ENCODE assay signal across 29 cellular contexts in the genomic region with DNA sequence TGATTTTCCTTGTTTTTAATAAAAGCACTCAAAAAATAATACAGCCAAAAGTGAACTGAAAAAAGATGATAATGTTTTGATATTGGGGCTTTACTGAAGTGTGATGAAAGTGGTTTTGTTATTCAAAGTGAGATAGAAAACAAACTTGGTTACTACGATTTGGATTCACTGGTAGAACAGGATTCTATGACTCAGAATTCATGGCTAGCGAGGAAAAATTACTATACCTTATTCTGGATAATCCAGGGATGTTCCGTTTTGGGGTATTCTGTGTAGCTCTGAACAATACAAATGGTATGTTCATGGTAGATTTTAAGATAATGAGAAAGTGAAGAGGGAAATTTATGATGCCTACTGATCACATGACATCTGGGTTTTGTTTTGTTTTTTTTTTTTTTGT.
DNase-seq lines count a peak whose midpoint lies in the region; ATAC-seq and TF ChIP-seq lines count a peak whose summit lies in the region.
"Had no signal": no experiment of that assay in that cellular context is flagged by ENCODE, and none has a peak within 500 bp of the region (broad histone marks: within the 10 kb centered on the region; RNA-seq: fewer than 3 reads in every experiment).

No MANE protein-coding gene starts in this region.

- TF ChIP-seq CTCF in mammary epithelial cell (conservative IDR thresholded peaks at IDR 0.05 in 1 of 2, IDR thresholded peaks at IDR 0.05 in 1 of 2; ENCODE audit: extremely low read depth in 1 of 2, insufficient read depth in 1 of 2, low read depth in 1 of 2, low read length in 2 of 2): no peak
- TF ChIP-seq CTCF in breast epithelium (IDR thresholded peaks at IDR 0.05): no peak
- TF ChIP-seq CTCF in epithelial cell of esophagus (IDR thresholded peaks at IDR 0.05; ENCODE audit: insufficient read depth, low read depth, low read length, missing control alignments): no peak

- CTCF ChIA-PET in mammary epithelial cell (lab: Charles Lee; ENCODE audit: low non-redundant PET): interaction anchor here (0.6 kb wide), 1 partner anchor 63 kb away, joined by 6 read pairs; no protein-coding TSS in a partner anchor

- WGBS in mammary epithelial cell (ENCODE audit: low coverage, missing lambda C conversion rate): 77% methylated on average over 3 of the region's 3 CpGs

- H3K36me3 ChIP-seq in mammary epithelial cell (ENCODE audit: insufficient read depth, low read length): peaks cover 4% of the 10 kb centered on the region
- no peaks in the 10 kb centered on the region for H3K36me3 ChIP-seq in breast epithelium

- no peaks in the 10 kb centered on the region for H3K79me2 ChIP-seq in mammary epithelial cell (ENCODE audit: insufficient read depth, low read length)

- DNase-seq in mammary epithelial cell: peak; percentile 49
- DNase-seq in breast epithelium (ENCODE audit: low spot score in 2 of 2): no peak
- DNase-seq in T-helper 17 cell: no peak
- DNase-seq in epithelial cell of esophagus (ENCODE audit: low read depth): peak; percentile 56
- no peak for DNase-seq in RPMI8226
- DNase-seq in activated T-helper 1 cell treated with anti-CD3 and anti-CD28 coated beads, Interleukin-12 subunit alpha, Interleukin-12 subunit beta, Interleukin-2, Interleukin-4 antibody, amounts not matched to agents 30 ng/mL and 10 ng/mL and 1 ng/mL, durations not matched to agents 14 hours and 24 hours and 36 hours (ENCODE audit: low spot score): no peak
- DNase-seq in head of caudate nucleus: no peak
- DNase-seq: activated CD8-positive, alpha-beta memory T cell treated with anti-CD3 and anti-CD28 coated beads, Interleukin-2, amount 10 ng/mL, durations not matched to agents 7 days and 5 days; activated naive CD4-positive, alpha-beta T cell treated with Interleukin-2 at 50 U/mL for 16 hours; activated T-cell treated with anti-CD3 and anti-CD28 coated beads, Interleukin-2, amount 50 U/mL, for 48 hours; body of pancreas; glutamatergic neuron; left lung; MM.1S; NCI-H1105 treated with DMSO at 0.1 percent for 48 hours; NCI-H187 treated with DMSO at 0.1 percent for 48 hours; NCI-H2171 treated with DMSO at 0.1 percent for 48 hours; NCI-H524 treated with DMSO at 0.1 percent for 48 hours; NK-92 treated with Interleukin-12 subunit alpha and Interleukin-12 subunit beta, amount 100 ng/mL, for 24 hours; psoas muscle; SHP77 treated with DMSO at 0.1 percent for 48 hours; stimulated activated CD4-positive, alpha-beta T cell treated with anti-CD3 and anti-CD28 coated beads, Interleukin-12 subunit alpha, Interleukin-12 subunit beta, amount 100 ng/mL, for 4 hours; stimulated activated CD4-positive, alpha-beta T cell treated with anti-CD3 and anti-CD28 coated beads, Interleukin-2, amount 100 ng/mL, for 48 hours; SW 1271; tibial artery; WERI-Rb-1 had no signal

- TF ChIP-seq POLR2A in breast epithelium (IDR thresholded peaks at IDR 0.05): no peak

- H3K9ac ChIP-seq in mammary epithelial cell (ENCODE audit: insufficient read depth, low read length): no peak overlapping the region
- H3K9ac ChIP-seq: KMS-11 had no signal

- no peaks in the 10 kb centered on the region for H3K9me3 Mint-ChIP-seq in stimulated activated memory B cell treated with anti-CD40 and anti-IgM and Interleukin-4, amounts not matched to agents 10 μg/mL and 1 μg/mL and 100 μg/mL, for 72 hours
- no peaks in the 10 kb centered on the region for H3K9me3 Mint-ChIP-seq in activated T-helper 1 cell treated with anti-CD3 and anti-CD28 coated beads, Interleukin-12 subunit alpha, Interleukin-12 subunit beta, Interleukin-2, Interleukin-4 antibody, amounts not matched to agents 30 ng/mL and 10 ng/mL and 1 ng/mL, durations not matched to agents 14 hours and 24 hours and 36 hours

- H3K9me3 ChIP-seq in mammary epithelial cell (replicated peaks; ENCODE audit: insufficient read depth, low read length) (no peaks in the 10 kb centered on the region), breast epithelium (no peaks in the 10 kb centered on the region), T-helper 17 cell (ENCODE audit: control insufficient read depth, low read length, poor library complexity, severe bottlenecking) (no peaks in the 10 kb centered on the region)
- H3K9me3 ChIP-seq: body of pancreas, left lung, psoas muscle, tibial artery had no signal

- peaks cover 6% of the 10 kb centered on the region for H3K4me1 Mint-ChIP-seq in T-helper 17 cell
- H3K4me1 Mint-ChIP-seq in stimulated activated memory B cell treated with anti-CD40 and anti-IgM and Interleukin-4, amounts not matched to agents 10 μg/mL and 1 μg/mL and 100 μg/mL, for 72 hours: peaks cover 24% of the 10 kb centered on the region
- H3K4me1 Mint-ChIP-seq in activated T-helper 1 cell treated with anti-CD3 and anti-CD28 coated beads, Interleukin-12 subunit alpha, Interleukin-12 subunit beta, Interleukin-2, Interleukin-4 antibody, amounts not matched to agents 30 ng/mL and 10 ng/mL and 1 ng/mL, durations not matched to agents 14 hours and 24 hours and 36 hours (ENCODE audit: low read depth): peaks cover 12% of the 10 kb centered on the region

- no peak for ATAC-seq in T-helper 17 cell
- ATAC-seq in stimulated activated memory B cell treated with anti-CD40 and anti-IgM and Interleukin-4, amounts not matched to agents 10 μg/mL and 1 μg/mL and 100 μg/mL, for 72 hours: no peak
- ATAC-seq: activated CD8-positive, alpha-beta memory T cell treated with anti-CD3 and anti-CD28 coated beads, Interleukin-2, amount 10 ng/mL, durations not matched to agents 7 days and 5 days; body of pancreas; left lung; psoas muscle; sciatic nerve had no signal

- BruUV-seq in mammary epithelial cell (replicated peaks; lab: Mats Ljungman, UMichigan): no TSS peak

- no peak overlapping the region for H3K27ac ChIP-seq in mammary epithelial cell (ENCODE audit: insufficient read depth, low read depth, low read length)
- H3K27ac ChIP-seq in breast epithelium: no peak overlapping the region
- H3K27ac ChIP-seq: body of pancreas, KMS-11, left lung, psoas muscle, WERI-Rb-1 had no signal

- intact Hi-C loops in mammary epithelial cell (cut with micrococcal nuclease) (no loop called here), breast epithelium (cut with DNase I; ENCODE audit: low total_unique reads) (no loop called here), head of caudate nucleus (cut with DNase I) (no loop called here)
- intact Hi-C loops in activated T-helper 1 cell treated with anti-CD3 and anti-CD28 coated beads, Interleukin-12 subunit alpha, Interleukin-12 subunit beta, Interleukin-2, Interleukin-4 antibody, amounts not matched to agents 30 ng/mL and 10 ng/mL and 1 ng/mL, durations not matched to agents 14 hours and 24 hours and 36 hours (cut with micrococcal nuclease): loop anchor here (10.0 kb wide), 1 partner anchor 316 kb away; no protein-coding TSS in a partner anchor

- H3K4me1 ChIP-seq in mammary epithelial cell (ENCODE audit: insufficient read depth, low read length) (peaks cover 4% of the 10 kb centered on the region), breast epithelium (no peaks in the 10 kb centered on the region)
- H3K4me1 ChIP-seq: body of pancreas, left lung, psoas muscle had no signal

- H3K4me3 Mint-ChIP-seq in T-helper 17 cell: no peak overlapping the region
- no peak overlapping the region for H3K4me3 Mint-ChIP-seq in stimulated activated memory B cell treated with anti-CD40 and anti-IgM and Interleukin-4, amounts not matched to agents 10 μg/mL and 1 μg/mL and 100 μg/mL, for 72 hours
- no peak overlapping the region for H3K4me3 Mint-ChIP-seq in activated T-helper 1 cell treated with anti-CD3 and anti-CD28 coated beads, Interleukin-12 subunit alpha, Interleukin-12 subunit beta, Interleukin-2, Interleukin-4 antibody, amounts not matched to agents 30 ng/mL and 10 ng/mL and 1 ng/mL, durations not matched to agents 14 hours and 24 hours and 36 hours
- H3K4me3 Mint-ChIP-seq: activated CD8-positive, alpha-beta memory T cell treated with anti-CD3 and anti-CD28 coated beads, Interleukin-2, amount 10 ng/mL, durations not matched to agents 7 days and 5 days had no signal

- H2AFZ ChIP-seq in mammary epithelial cell (ENCODE audit: low read depth, low read length): no peak overlapping the region

- in situ Hi-C loops in mammary epithelial cell (cut with MboI; ENCODE audit: low sequenced_read_pairs in 2 of 2): loop anchor here in 1 of 2 donors (10.0 kb wide), 1 partner anchor 136 kb away; no protein-coding TSS in a partner anchor

- H3K27me3 ChIP-seq in mammary epithelial cell (ENCODE audit: insufficient read depth, low read length) (no peaks in the 10 kb centered on the region), breast epithelium (no peaks in the 10 kb centered on the region)
- H3K27me3 ChIP-seq: body of pancreas, left lung, tibial artery had no signal

- H3K27ac Mint-ChIP-seq in T-helper 17 cell: peak overlapping the region; percentile 43
- H3K27ac Mint-ChIP-seq in stimulated activated memory B cell treated with anti-CD40 and anti-IgM and Interleukin-4, amounts not matched to agents 10 μg/mL and 1 μg/mL and 100 μg/mL, for 72 hours: peak overlapping the region; percentile 44
- H3K27ac Mint-ChIP-seq in activated T-helper 1 cell treated with anti-CD3 and anti-CD28 coated beads, Interleukin-12 subunit alpha, Interleukin-12 subunit beta, Interleukin-2, Interleukin-4 antibody, amounts not matched to agents 30 ng/mL and 10 ng/mL and 1 ng/mL, durations not matched to agents 14 hours and 24 hours and 36 hours: no peak overlapping the region
- H3K27ac Mint-ChIP-seq: activated CD8-positive, alpha-beta memory T cell treated with anti-CD3 and anti-CD28 coated beads, Interleukin-2, amount 10 ng/mL, durations not matched to agents 7 days and 5 days had no signal

- no peaks in the 10 kb centered on the region for H4K20me1 ChIP-seq in mammary epithelial cell (ENCODE audit: insufficient read depth, low read length)

- no peaks in the 10 kb centered on the region for H3K27me3 Mint-ChIP-seq in T-helper 17 cell
- H3K27me3 Mint-ChIP-seq in stimulated activated memory B cell treated with anti-CD40 and anti-IgM and Interleukin-4, amounts not matched to agents 10 μg/mL and 1 μg/mL and 100 μg/mL, for 72 hours: no peaks in the 10 kb centered on the region
- no peaks in the 10 kb centered on the region for H3K27me3 Mint-ChIP-seq in activated T-helper 1 cell treated with anti-CD3 and anti-CD28 coated beads, Interleukin-12 subunit alpha, Interleukin-12 subunit beta, Interleukin-2, Interleukin-4 antibody, amounts not matched to agents 30 ng/mL and 10 ng/mL and 1 ng/mL, durations not matched to agents 14 hours and 24 hours and 36 hours (ENCODE audit: insufficient read depth)
- H3K27me3 Mint-ChIP-seq: activated CD8-positive, alpha-beta memory T cell treated with anti-CD3 and anti-CD28 coated beads, Interleukin-2, amount 10 ng/mL, durations not matched to agents 7 days and 5 days had no signal

- H3K4me3 ChIP-seq in mammary epithelial cell (replicated peaks in 1 of 3; ENCODE audit: insufficient read depth in 1 of 3, low read depth in 2 of 3, low read length in 3 of 3) (no peak overlapping the region), breast epithelium (no peak overlapping the region), epithelial cell of esophagus (ENCODE audit: low read length) (no peak overlapping the region)
- H3K4me3 ChIP-seq: body of pancreas, left lung, psoas muscle, tibial artery had no signal

- no peak overlapping the region for H3K4me2 ChIP-seq in mammary epithelial cell (ENCODE audit: insufficient read depth, low read depth, low read length)
- H3K4me2 ChIP-seq: KMS-11 had no signal

- dilution Hi-C loops in mammary epithelial cell (cut with HindIII; ENCODE audit: low sequenced_read_pairs): no loop called here

- peaks cover 2% of the 10 kb centered on the region for H3K36me3 Mint-ChIP-seq in T-helper 17 cell (ENCODE audit: low read depth)
- H3K36me3 Mint-ChIP-seq in stimulated activated memory B cell treated with anti-CD40 and anti-IgM and Interleukin-4, amounts not matched to agents 10 μg/mL and 1 μg/mL and 100 μg/mL, for 72 hours: peaks cover 40% of the 10 kb centered on the region
- H3K36me3 Mint-ChIP-seq in activated T-helper 1 cell treated with anti-CD3 and anti-CD28 coated beads, Interleukin-12 subunit alpha, Interleukin-12 subunit beta, Interleukin-2, Interleukin-4 antibody, amounts not matched to agents 30 ng/mL and 10 ng/mL and 1 ng/mL, durations not matched to agents 14 hours and 24 hours and 36 hours (ENCODE audit: low read depth): peaks cover 19% of the 10 kb centered on the region

Comparison
In these comparisons a context has a peak if more than half of its experiments do, and no peak if none do; other contexts are left out.
1. DNase-seq: peak in mammary epithelial cell (single experiment) and epithelial cell of esophagus (single experiment); none in breast epithelium (0 of 2), T-helper 17 cell (0 of 3), RPMI8226 (single experiment), activated T-helper 1 cell treated with anti-CD3 and anti-CD28 coated beads, Interleukin-12 subunit alpha, Interleukin-12 subunit beta, Interleukin-2, Interleukin-4 antibody, amounts not matched to agents 30 ng/mL and 10 ng/mL and 1 ng/mL, durations not matched to agents 14 hours and 24 hours and 36 hours (single experiment) and head of caudate nucleus (0 of 42).